2 cellular contexts compared by ENCODE assay signal in the genomic region with DNA sequence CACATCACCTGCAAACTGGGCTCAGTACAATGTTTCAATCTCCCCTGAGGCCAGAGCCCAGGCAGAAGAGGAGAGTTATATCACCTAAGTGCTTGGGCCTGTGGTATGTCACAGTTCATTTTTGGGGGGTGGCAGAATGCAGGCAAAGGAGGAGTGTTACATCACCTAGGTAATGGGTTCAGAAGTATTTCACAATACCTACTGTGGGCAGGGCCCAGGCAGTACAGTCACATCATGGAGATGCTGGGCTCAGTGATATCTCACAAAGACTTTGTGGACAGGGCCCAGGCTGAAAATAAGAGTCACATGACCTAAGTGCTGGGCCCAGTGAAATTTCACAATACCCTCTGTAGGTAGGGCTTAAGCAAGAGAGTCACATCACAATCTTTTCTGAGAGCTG.
A peak's percentile ranks its signal among the peaks of the same experiment; 100 is the strongest.
TF ChIP-seq lines count a peak whose summit lies in the region.

No MANE protein-coding gene starts in this region.

TF ChIP-seq in HepG2, 621 proteins besides CTCF, POLR2A, EP300 and RAD21:
- peak; percentile 63 for TF ChIP-seq CEBPB (IDR thresholded peaks at IDR 0.05; ENCODE audit: borderline replicate concordance, low read depth, low read length)
- TF ChIP-seq GTF2F1 (IDR thresholded peaks at IDR 0.05; ENCODE audit: low read length): no peak

TF ChIP-seq in K562, 482 proteins besides CTCF, POLR2A, EP300 and RAD21:
- TF ChIP-seq, protein P1, sequence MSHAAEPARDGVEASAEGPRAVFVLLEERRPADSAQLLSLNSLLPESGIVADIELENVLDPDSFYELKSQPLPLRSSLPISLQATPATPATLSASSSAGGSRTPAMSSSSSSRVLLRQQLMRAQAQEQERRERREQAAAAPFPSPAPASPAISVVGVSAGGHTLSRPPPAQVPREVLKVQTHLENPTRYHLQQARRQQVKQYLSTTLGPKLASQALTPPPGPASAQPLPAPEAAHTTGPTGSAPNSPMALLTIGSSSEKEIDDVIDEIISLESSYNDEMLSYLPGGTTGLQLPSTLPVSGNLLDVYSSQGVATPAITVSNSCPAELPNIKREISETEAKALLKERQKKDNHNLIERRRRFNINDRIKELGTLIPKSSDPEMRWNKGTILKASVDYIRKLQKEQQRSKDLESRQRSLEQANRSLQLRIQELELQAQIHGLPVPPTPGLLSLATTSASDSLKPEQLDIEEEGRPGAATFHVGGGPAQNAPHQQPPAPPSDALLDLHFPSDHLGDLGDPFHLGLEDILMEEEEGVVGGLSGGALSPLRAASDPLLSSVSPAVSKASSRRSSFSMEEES (CRISPR knock-in tag; IDR thresholded peaks at IDR 0.05): peak; percentile 7; the same call in 1 of the 2 replicates
- TF ChIP-seq ZBED1 (IDR thresholded peaks at IDR 0.05): no peak
- TF ChIP-seq KDM4B (IDR thresholded peaks at IDR 0.05; ENCODE audit: borderline replicate concordance in 2 of 2, low read depth in 1 of 2): no peak
- no peak for TF ChIP-seq POU5F1 (IDR thresholded peaks at IDR 0.05; ENCODE audit: borderline replicate concordance, low read depth, low read length, partially characterized antibody)
- no peak for TF ChIP-seq ZNF239 (CRISPR knock-in tag; IDR thresholded peaks at IDR 0.05)
- TF ChIP-seq BRF2 (IDR thresholded peaks at IDR 0.05; ENCODE audit: borderline replicate concordance, insufficient read depth, insufficient read length): no peak
- no peak for TF ChIP-seq TBL1XR1 (IDR thresholded peaks at IDR 0.05; ENCODE audit: low read length in 2 of 2)
- no peak for TF ChIP-seq ZNF79 (CRISPR knock-in tag; IDR thresholded peaks at IDR 0.05; ENCODE audit: low read depth)
- TF ChIP-seq, protein P2, sequence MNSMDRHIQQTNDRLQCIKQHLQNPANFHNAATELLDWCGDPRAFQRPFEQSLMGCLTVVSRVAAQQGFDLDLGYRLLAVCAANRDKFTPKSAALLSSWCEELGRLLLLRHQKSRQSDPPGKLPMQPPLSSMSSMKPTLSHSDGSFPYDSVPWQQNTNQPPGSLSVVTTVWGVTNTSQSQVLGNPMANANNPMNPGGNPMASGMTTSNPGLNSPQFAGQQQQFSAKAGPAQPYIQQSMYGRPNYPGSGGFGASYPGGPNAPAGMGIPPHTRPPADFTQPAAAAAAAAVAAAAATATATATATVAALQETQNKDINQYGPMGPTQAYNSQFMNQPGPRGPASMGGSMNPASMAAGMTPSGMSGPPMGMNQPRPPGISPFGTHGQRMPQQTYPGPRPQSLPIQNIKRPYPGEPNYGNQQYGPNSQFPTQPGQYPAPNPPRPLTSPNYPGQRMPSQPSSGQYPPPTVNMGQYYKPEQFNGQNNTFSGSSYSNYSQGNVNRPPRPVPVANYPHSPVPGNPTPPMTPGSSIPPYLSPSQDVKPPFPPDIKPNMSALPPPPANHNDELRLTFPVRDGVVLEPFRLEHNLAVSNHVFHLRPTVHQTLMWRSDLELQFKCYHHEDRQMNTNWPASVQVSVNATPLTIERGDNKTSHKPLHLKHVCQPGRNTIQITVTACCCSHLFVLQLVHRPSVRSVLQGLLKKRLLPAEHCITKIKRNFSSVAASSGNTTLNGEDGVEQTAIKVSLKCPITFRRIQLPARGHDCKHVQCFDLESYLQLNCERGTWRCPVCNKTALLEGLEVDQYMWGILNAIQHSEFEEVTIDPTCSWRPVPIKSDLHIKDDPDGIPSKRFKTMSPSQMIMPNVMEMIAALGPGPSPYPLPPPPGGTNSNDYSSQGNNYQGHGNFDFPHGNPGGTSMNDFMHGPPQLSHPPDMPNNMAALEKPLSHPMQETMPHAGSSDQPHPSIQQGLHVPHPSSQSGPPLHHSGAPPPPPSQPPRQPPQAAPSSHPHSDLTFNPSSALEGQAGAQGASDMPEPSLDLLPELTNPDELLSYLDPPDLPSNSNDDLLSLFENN (IDR thresholded peaks at IDR 0.05; ENCODE audit: low read depth in 2 of 2, low read length in 2 of 2): no peak
- no peak for TF ChIP-seq CBFA2T2 (conservative IDR thresholded peaks at IDR 0.05)
- TF ChIP-seq ZNF696 (CRISPR knock-in tag; conservative IDR thresholded peaks at IDR 0.05): no peak
- no peak for TF ChIP-seq ZNF175 (CRISPR knock-in tag; IDR thresholded peaks at IDR 0.05; ENCODE audit: low read depth)
- peak; percentile 30; the same call in 1 of the 2 replicates for TF ChIP-seq CEBPB (tag; IDR thresholded peaks at IDR 0.05)
- no peak for TF ChIP-seq PCBP1 (IDR thresholded peaks at IDR 0.05; ENCODE audit: low read depth, low read length, poor library complexity, severe bottlenecking)
- no peak for TF ChIP-seq SOX6 (IDR thresholded peaks at IDR 0.05)
- TF ChIP-seq ZC3H11A (IDR thresholded peaks at IDR 0.05; ENCODE audit: low read depth, low read length): no peak
- TF ChIP-seq ZC3H4 (CRISPR knock-in tag; IDR thresholded peaks at IDR 0.05; ENCODE audit: borderline replicate concordance): no peak
